9 cellular contexts compared by ENCODE assay signal in the genomic region with DNA sequence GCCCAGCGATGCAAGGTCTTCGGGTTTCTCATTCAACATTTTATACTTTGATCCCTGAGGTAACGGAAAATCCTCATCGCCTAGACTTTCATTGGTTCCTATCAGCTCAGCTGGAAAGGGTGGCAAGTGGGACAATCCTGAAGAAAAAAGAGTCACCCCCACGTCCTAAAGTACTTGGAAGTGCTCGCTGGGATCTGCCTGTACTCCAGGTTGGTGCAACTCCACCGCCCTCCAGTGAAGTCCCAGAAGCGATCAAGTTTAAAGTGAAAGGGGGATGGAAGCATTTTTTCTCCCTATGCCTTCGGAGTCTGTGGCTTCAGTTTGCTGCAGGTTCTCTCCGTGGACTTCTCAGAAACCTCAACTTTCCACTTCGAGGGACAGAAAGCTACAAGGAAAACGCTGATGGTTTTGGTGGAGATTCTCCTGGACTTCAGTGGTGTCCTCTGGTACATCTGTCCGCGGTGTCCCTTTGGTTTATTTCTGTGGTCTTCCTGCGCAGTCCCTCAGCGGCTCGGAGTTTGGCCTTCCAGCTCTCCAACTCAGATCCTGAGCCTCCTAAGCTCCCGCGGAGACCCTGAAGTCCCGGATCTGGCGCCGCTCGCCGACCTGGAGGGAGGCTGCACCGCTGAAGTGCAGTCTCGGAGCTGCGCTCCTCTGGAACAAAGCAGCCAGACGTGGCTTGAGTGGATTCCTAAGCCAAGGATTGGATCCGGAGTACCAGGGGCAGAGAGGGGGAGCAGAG. TPM values are rescaled to one million over a fixed set of nuclear protein-coding genes. Genes with fewer than 3 reads are reported as not detected.
DNase-seq lines count a peak whose midpoint lies in the region; ATAC-seq and TF ChIP-seq lines count a peak whose summit lies in the region.
"Had no signal": no experiment of that assay in that cellular context is flagged by ENCODE, and none has a peak within 500 bp of the region (broad histone marks: within the 10 kb centered on the region; RNA-seq: fewer than 3 reads in every experiment).

No MANE protein-coding gene starts in this region.

- H3K4me3 ChIP-seq in colonic mucosa (peak overlapping the region; percentile 4), lower lobe of right lung (peak overlapping the region; percentile 55)

- H3K27me3 Mint-ChIP-seq in type B pancreatic cell, result peaks cover 73% of the 10 kb centered on the region

- H3K4me3 Mint-ChIP-seq in type B pancreatic cell, result peak overlapping the region; percentile 88

- H3K4me1 Mint-ChIP-seq in type B pancreatic cell (ENCODE audit: unreplicated experiment), result peaks cover 38% of the 10 kb centered on the region

- ATAC-seq in lower lobe of right lung (peak; percentile 47 to 51), HG02938 (IDR thresholded peaks at IDR 0.05; ENCODE audit: unreplicated experiment) (no peak), HG02981 (IDR thresholded peaks at IDR 0.05; ENCODE audit: unreplicated experiment) (no peak)

- H3K9me3 ChIP-seq in colonic mucosa (no peaks in the 10 kb centered on the region), lower lobe of right lung (no peaks in the 10 kb centered on the region)

- H3K9me3 Mint-ChIP-seq in type B pancreatic cell, result peaks cover 4% of the 10 kb centered on the region

- no peak for TF ChIP-seq CTCF in AG09319 (IDR thresholded peaks at IDR 0.05; ENCODE audit: low read depth, low read length)
- no peak for TF ChIP-seq CTCF in colonic mucosa (IDR thresholded peaks at IDR 0.05)
- TF ChIP-seq CTCF in lower lobe of right lung (IDR thresholded peaks at IDR 0.05), result no peak
- no peak for TF ChIP-seq CTCF in type B pancreatic cell (conservative IDR thresholded peaks at IDR 0.05)

- H3K36me3 ChIP-seq in colonic mucosa, result no peaks in the 10 kb centered on the region
- no peaks in the 10 kb centered on the region for H3K36me3 ChIP-seq in lower lobe of right lung

- H3K27me3 ChIP-seq in colonic mucosa, result peaks cover 34% of the 10 kb centered on the region
- H3K27me3 ChIP-seq in lower lobe of right lung (ENCODE audit: low read depth), result peaks cover 67% of the 10 kb centered on the region

- H3K4me1 ChIP-seq in colonic mucosa, result no peaks in the 10 kb centered on the region
- peaks cover 18% of the 10 kb centered on the region for H3K4me1 ChIP-seq in lower lobe of right lung

- H3K27ac ChIP-seq in colonic mucosa (no peak overlapping the region), lower lobe of right lung (peak overlapping the region; percentile 72)
- H3K27ac ChIP-seq: VCaP had no signal

- DNase-seq in AG09319 (ENCODE audit: extremely low read depth, low read depth) (peak; percentile 34), NCI-H187 treated with DMSO at 0.1 percent for 48 hours (lab: John Stamatoyannopoulos, UW) (peak; percentile 44), colonic mucosa (peak; percentile 16), lower lobe of right lung (no peak), type B pancreatic cell (ENCODE audit: extremely low spot score, unreplicated experiment) (peak; percentile 81), HT-29 (ENCODE audit: low spot score) (no peak)

- no peak overlapping the region for H3K9ac ChIP-seq in colonic mucosa (ENCODE audit: low read depth in 2 of 2, low read length in 2 of 2)

- H3K27ac Mint-ChIP-seq in type B pancreatic cell, result peak overlapping the region; percentile 4

- intact Hi-C loops in colonic mucosa (cut with DNase I) (no loop called here), lower lobe of right lung (cut with DNase I) (no loop called here)

- peaks cover 3% of the 10 kb centered on the region for H3K36me3 Mint-ChIP-seq in type B pancreatic cell

RNA-seq across cellular contexts. Expression of a gene that starts 1.7 kb away (rescaled TPM):
- total RNA-seq in colonic mucosa, result under 1 TPM; 0.37 TPM
- 1.3 TPM for total RNA-seq in lower lobe of right lung
- total RNA-seq in type B pancreatic cell (ENCODE audit: low replicate concordance), result 1.3 and 4.6 TPM in 2 replicates
- not detected in 2 replicates for total RNA-seq in HT-29 (2014; rRNA removed; shearing (Covaris generic))

Comparison
In these comparisons a context has a peak if more than half of its experiments do, and no peak if none do; other contexts are left out.
1. DNase-seq: peak in AG09319 (single experiment), NCI-H187 treated with DMSO at 0.1 percent for 48 hours (single experiment), colonic mucosa (single experiment) and type B pancreatic cell (single experiment); none in lower lobe of right lung (single experiment) and HT-29 (single experiment).
2. ATAC-seq: peak in lower lobe of right lung (2 of 2); none in HG02938 (single experiment) and HG02981 (single experiment).